In the genomic region with DNA sequence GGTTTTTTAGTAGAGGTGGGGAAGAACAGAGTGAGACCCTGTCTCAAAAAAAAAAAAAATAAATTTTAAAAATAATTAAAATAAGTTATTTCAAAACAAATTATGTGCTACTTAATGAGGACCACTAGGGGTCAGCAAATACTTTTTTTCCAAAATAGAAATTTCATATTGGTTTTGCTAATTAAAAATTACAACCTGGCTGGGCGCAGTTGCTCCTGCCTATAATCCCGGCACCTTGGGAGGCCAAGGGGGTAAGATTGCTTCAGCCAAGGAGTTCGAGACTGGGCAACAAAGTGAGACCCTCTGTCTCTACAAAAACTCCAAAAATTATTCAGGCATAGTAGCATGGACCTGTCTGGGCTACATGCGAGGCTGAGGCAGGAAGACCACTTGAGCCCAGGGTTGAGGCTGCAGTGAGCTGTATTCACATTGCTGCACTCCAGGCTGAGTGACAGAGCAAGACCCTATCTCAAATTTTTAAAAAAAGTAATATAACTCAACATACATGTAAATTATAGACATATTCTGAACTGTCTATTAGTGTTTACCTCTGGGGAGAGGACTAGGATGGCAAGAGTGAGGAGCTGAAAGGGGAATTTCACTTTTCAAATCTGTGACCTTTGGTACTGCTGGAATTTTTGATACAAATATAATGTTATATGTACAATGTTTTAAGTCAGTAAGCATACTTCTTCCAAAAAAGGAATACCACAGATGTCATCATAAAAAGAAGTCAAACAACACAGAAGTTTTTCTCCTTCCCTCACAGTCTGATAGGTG, we compare ENCODE assay signal across 10 cellular contexts. TPM values are rescaled to one million over a fixed set of nuclear protein-coding genes. Genes with fewer than 3 reads are reported as not detected.
DNase-seq lines count a peak whose midpoint lies in the region; ATAC-seq and TF ChIP-seq lines count a peak whose summit lies in the region.
"Had no signal": no experiment of that assay in that cellular context is flagged by ENCODE, and none has a peak within 500 bp of the region (broad histone marks: within the 10 kb centered on the region; RNA-seq: fewer than 3 reads in every experiment).

No MANE protein-coding gene starts in this region.

- H3K4me1 ChIP-seq in A673 (ENCODE audit: insufficient read depth, low read length, poor library complexity, severe bottlenecking) (no peaks in the 10 kb centered on the region), SJCRH30 (peaks cover 5% of the 10 kb centered on the region), foreskin keratinocyte (no peaks in the 10 kb centered on the region), spleen (peaks cover 0 to 6% (median 2%) of the 10 kb centered on the region in 6 donors)
- H3K4me1 ChIP-seq in effector memory CD4-positive, alpha-beta T cell (ENCODE audit: control insufficient read depth, insufficient read depth, low read length, poor library complexity, severe bottlenecking), result no peaks in the 10 kb centered on the region

- no peaks in the 10 kb centered on the region for H3K9me3 ChIP-seq in A673 (ENCODE audit: low read depth, low read length, poor library complexity, severe bottlenecking)
- no peaks in the 10 kb centered on the region for H3K9me3 ChIP-seq in SJCRH30 (replicated peaks)
- no peaks in the 10 kb centered on the region for H3K9me3 ChIP-seq in spleen
- H3K9me3 ChIP-seq in effector memory CD4-positive, alpha-beta T cell (ENCODE audit: control insufficient read depth, low read length), result no peaks in the 10 kb centered on the region

- H3K27ac ChIP-seq in A673 (ENCODE audit: low read depth, low read length, poor library complexity, severe bottlenecking) (no peak overlapping the region), SJCRH30 (no peak overlapping the region), foreskin keratinocyte (no peak overlapping the region), spleen (no peak overlapping the region)
- H3K27ac ChIP-seq in effector memory CD4-positive, alpha-beta T cell (ENCODE audit: insufficient read depth, low read length, poor library complexity, severe bottlenecking), result no peak overlapping the region
- H3K27ac ChIP-seq: epithelial cell of prostate, HL-60 had no signal

- CTCF ChIA-PET in A673 (lab: Charles Lee), result no interaction called here

- H3K27me3 ChIP-seq in A673 (replicated peaks; ENCODE audit: insufficient read depth, low read depth, low read length, poor library complexity), result peaks cover 20% of the 10 kb centered on the region
- H3K27me3 ChIP-seq in SJCRH30, result peaks cover 9% of the 10 kb centered on the region; the same call in 1 of the 2 replicates
- peaks cover 31% of the 10 kb centered on the region for H3K27me3 ChIP-seq in foreskin keratinocyte
- H3K27me3 ChIP-seq in spleen (replicated peaks in 1 of 7), result peaks cover 0 to 49% (median 24%) of the 10 kb centered on the region in 7 donors
- no peaks in the 10 kb centered on the region for H3K27me3 ChIP-seq in effector memory CD4-positive, alpha-beta T cell (replicated peaks; ENCODE audit: control insufficient read depth, insufficient read depth, low read length, poor library complexity, severe bottlenecking)

- no peak overlapping the region for H3K4me3 ChIP-seq in A673 (ENCODE audit: low read depth, low read length, poor library complexity, severe bottlenecking)
- no peak overlapping the region for H3K4me3 ChIP-seq in GM12864 (ENCODE audit: low read depth, low read length)
- no peak overlapping the region for H3K4me3 ChIP-seq in SJCRH30
- no peak overlapping the region for H3K4me3 ChIP-seq in spleen
- H3K4me3 ChIP-seq in effector memory CD4-positive, alpha-beta T cell (ENCODE audit: insufficient read depth, low read depth, low read length, poor library complexity, severe bottlenecking), result no peak overlapping the region

- no peak for TF ChIP-seq POLR2A in spleen (IDR thresholded peaks at IDR 0.05)

- H3K36me3 ChIP-seq in A673 (ENCODE audit: insufficient read depth, low read length, poor library complexity, severe bottlenecking) (no peaks in the 10 kb centered on the region), SJCRH30 (no peaks in the 10 kb centered on the region), spleen (no peaks in the 10 kb centered on the region)
- H3K36me3 ChIP-seq in effector memory CD4-positive, alpha-beta T cell (ENCODE audit: control insufficient read depth, insufficient read depth, low read length), result no peaks in the 10 kb centered on the region

- POLR2A ChIA-PET in A673 (lab: Charles Lee; ENCODE audit: low non-redundant PET), result no interaction called here

- no peak for ATAC-seq in foreskin keratinocyte
- ATAC-seq in activated CD4-positive, CD25-positive, alpha-beta regulatory T cell treated with anti-CD3 and anti-CD28 coated beads, Interleukin-2, amount 50 U/mL, for 24 hours, result no peak

- TF ChIP-seq CTCF in A673 (conservative IDR thresholded peaks at IDR 0.05; ENCODE audit: low read depth, low read length) (peak; percentile 52; the same call in 1 of the 2 replicates), GM12864 (IDR thresholded peaks at IDR 0.05; ENCODE audit: low read depth, low read length, missing control alignments) (peak; percentile 42), foreskin keratinocyte (conservative IDR thresholded peaks at IDR 0.05) (peak; percentile 79), spleen (IDR thresholded peaks at IDR 0.05 in 8 of 11, conservative IDR thresholded peaks at IDR 0.05 in 3 of 11) (peak in 9 of 11 experiments; percentile 14 to 62 (median 52))

- BruUV-seq in A673 (replicated peaks; lab: Mats Ljungman, UMichigan), result no TSS peak

- 9 to 22% (median 13%) methylated on average over 4 of the region's 4 CpGs for WGBS in spleen, 5 donors

- intact Hi-C loops in A673 (cut with micrococcal nuclease; ENCODE audit: unreplicated experiment), result no loop called here
- intact Hi-C loops in spleen (cut with DNase I; ENCODE audit: low total_unique reads), result loop anchor here (5.0 kb wide), 1 partner anchor 63 kb away; no protein-coding TSS in a partner anchor

- DNase-seq in A673 (ENCODE audit: low spot score) (peak; percentile 57), GM12864 (ENCODE audit: low read depth) (no peak), SJCRH30 (peak; percentile 47 to 64), foreskin keratinocyte (peak in 1 of 2 donors; percentile 7), spleen (no peak)
- no peak for DNase-seq in stimulated activated CD4-positive, alpha-beta T cell treated with anti-CD3 and anti-CD28 coated beads, Interleukin-4, amount 100 ng/mL, for 1 hour
- no peak for DNase-seq in effector memory CD4-positive, alpha-beta T cell

RNA-seq across cellular contexts. Expression of a gene that starts 8.1 kb away (rescaled TPM):
- 0.48 and 0.62 TPM in 2 replicates for total RNA-seq in A673 (2021)
- not detected in 2 replicates for total RNA-seq in SJCRH30 (2014; rRNA removed; shearing (Covaris generic))
- 0.21 and 0.61 TPM in 2 replicates for total RNA-seq in foreskin keratinocyte
- 0.11 and 0.17 TPM in 2 replicates for polyA plus RNA-seq in foreskin keratinocyte
- total RNA-seq in spleen, result not detected
- polyA plus RNA-seq in spleen, result not detected

RNA-seq across cellular contexts. Expression of a gene that starts 36.9 kb away (rescaled TPM):
- total RNA-seq in A673 (2021), result 19.9 and 22.1 TPM in 2 replicates
- total RNA-seq in SJCRH30 (2014; rRNA removed; shearing (Covaris generic)), result 16.2 and 19.5 TPM in 2 replicates
- total RNA-seq in foreskin keratinocyte, result 29.5 and 33.7 TPM in 2 replicates
- polyA plus RNA-seq in foreskin keratinocyte, result 18.1 and 26.5 TPM in 2 replicates
- total RNA-seq in spleen, result 10 to 100 TPM in 6 of 7 donors, 1 to 10 TPM in 1; 9.5 to 34.9 (median 17.7) TPM
- polyA plus RNA-seq in spleen, result 10 to 100 TPM; 13.8 to 23.1 (median 15.4) TPM

RNA-seq across cellular contexts. Expression of a gene that starts 37.2 kb away (rescaled TPM):
- total RNA-seq in A673 (2021) (14.4 and 23.4 TPM in 2 replicates), foreskin keratinocyte (24.3 and 28.5 TPM in 2 replicates), spleen (10 to 100 TPM; 42.4 to 60.4 (median 49.1) TPM)
- 14.6 and 15.0 TPM in 2 replicates for total RNA-seq in SJCRH30 (2014; rRNA removed; shearing (Covaris generic))
- polyA plus RNA-seq in foreskin keratinocyte (36.7 and 37.4 TPM in 2 replicates), spleen (10 to 100 TPM; 33.6 to 76.6 (median 41.0) TPM)

RNA-seq across cellular contexts. Expression of a gene that starts 54.3 kb away (rescaled TPM):
- total RNA-seq in A673 (2021) (not detected in 2 replicates), foreskin keratinocyte (not detected in 2 replicates), spleen (under 1 TPM in 1 of 7 donors, not detected in 6; 0.20 TPM)
- not detected in 2 replicates for total RNA-seq in SJCRH30 (2014; rRNA removed; shearing (Covaris generic))
- polyA plus RNA-seq in foreskin keratinocyte (0.03 TPM in 1 of 2 replicates, not detected in the other), spleen (under 1 TPM in 1 of 3 donors, not detected in 2; 0.06 TPM)

Comparison
In these comparisons a context has a peak if more than half of its experiments do, and no peak if none do; other contexts are left out.
1. DNase-seq: peak in A673 (single experiment) and SJCRH30 (2 of 2); none in GM12864 (single experiment), spleen (single experiment), stimulated activated CD4-positive, alpha-beta T cell treated with anti-CD3 and anti-CD28 coated beads, Interleukin-4, amount 100 ng/mL, for 1 hour (single experiment) and effector memory CD4-positive, alpha-beta T cell (0 of 3).
2. Peak in every context shown above with its lines, with median percentiles within 50 percentile points of each other: CTCF ChIP-seq.